ENCODE assay signal across 1 cellular context in the genomic region with DNA sequence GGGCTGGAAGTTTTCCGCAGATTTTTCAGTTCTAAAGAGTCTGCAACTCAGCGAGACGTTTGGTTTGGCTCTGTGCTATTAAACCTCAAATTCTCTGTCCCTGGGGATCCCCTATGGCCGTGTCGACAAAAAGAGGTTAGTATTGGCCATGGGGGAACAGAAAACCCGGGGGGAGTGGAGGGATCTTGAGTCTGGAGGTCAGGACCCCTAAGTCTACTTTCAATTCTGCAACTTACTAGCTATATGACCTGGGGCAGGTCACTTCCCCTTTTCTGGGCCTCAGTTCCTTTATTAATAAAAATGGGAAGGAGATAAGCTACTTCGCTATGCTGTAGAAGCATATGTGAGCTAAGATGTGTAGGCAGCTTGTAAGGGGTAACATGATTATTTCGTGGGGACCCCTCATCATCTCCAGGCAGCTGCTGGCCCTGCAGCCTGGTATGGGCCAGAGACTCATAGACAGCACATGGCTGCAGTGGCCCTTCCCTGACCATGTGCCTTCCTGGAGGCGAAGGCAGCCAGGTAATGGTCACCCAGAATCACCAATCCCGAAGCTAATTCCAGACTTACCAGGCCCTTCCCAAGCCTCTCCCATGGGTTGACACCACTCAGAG.
TF ChIP-seq lines count a peak whose summit lies in the region.

No MANE protein-coding gene starts in this region.

TF ChIP-seq in GM12878, 131 proteins besides CTCF, POLR2A, EP300 and RAD21 (continued from another document and continues in another):
- TF ChIP-seq, protein P1, sequence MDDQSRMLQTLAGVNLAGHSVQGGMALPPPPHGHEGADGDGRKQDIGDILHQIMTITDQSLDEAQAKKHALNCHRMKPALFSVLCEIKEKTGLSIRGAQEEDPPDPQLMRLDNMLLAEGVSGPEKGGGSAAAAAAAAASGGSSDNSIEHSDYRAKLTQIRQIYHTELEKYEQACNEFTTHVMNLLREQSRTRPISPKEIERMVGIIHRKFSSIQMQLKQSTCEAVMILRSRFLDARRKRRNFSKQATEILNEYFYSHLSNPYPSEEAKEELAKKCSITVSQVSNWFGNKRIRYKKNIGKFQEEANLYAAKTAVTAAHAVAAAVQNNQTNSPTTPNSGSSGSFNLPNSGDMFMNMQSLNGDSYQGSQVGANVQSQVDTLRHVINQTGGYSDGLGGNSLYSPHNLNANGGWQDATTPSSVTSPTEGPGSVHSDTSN (IDR thresholded peaks at IDR 0.05; ENCODE audit: insufficient replicate concordance, low read depth, low read length) = peak; percentile 6
- TF ChIP-seq, protein P2, sequence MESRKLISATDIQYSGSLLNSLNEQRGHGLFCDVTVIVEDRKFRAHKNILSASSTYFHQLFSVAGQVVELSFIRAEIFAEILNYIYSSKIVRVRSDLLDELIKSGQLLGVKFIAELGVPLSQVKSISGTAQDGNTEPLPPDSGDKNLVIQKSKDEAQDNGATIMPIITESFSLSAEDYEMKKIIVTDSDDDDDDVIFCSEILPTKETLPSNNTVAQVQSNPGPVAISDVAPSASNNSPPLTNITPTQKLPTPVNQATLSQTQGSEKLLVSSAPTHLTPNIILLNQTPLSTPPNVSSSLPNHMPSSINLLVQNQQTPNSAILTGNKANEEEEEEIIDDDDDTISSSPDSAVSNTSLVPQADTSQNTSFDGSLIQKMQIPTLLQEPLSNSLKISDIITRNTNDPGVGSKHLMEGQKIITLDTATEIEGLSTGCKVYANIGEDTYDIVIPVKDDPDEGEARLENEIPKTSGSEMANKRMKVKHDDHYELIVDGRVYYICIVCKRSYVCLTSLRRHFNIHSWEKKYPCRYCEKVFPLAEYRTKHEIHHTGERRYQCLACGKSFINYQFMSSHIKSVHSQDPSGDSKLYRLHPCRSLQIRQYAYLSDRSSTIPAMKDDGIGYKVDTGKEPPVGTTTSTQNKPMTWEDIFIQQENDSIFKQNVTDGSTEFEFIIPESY (IDR thresholded peaks at IDR 0.05) = no peak
- TF ChIP-seq BMI1 (IDR thresholded peaks at IDR 0.05; ENCODE audit: borderline replicate concordance) (peak; percentile 73), ATF3 (IDR thresholded peaks at IDR 0.05; ENCODE audit: borderline replicate concordance, extremely low read depth, low read depth, low read length) (no peak), ZNF207 (IDR thresholded peaks at IDR 0.05; ENCODE audit: borderline replicate concordance) (no peak; the same call in 1 of the 2 replicates), NBN (IDR thresholded peaks at IDR 0.05) (0 out of 2 replicates have a peak, but pooled peaks have one; percentile 76), PAX8 (IDR thresholded peaks at IDR 0.05) (no peak), E2F8 (IDR thresholded peaks at IDR 0.05; ENCODE audit: low read depth, partially characterized antibody) (no peak), TAF1 (IDR thresholded peaks at IDR 0.05; ENCODE audit: borderline replicate concordance, low read depth, low read length) (peak; percentile 37; the same call in 1 of the 2 replicates), KLF5 (IDR thresholded peaks at IDR 0.05; ENCODE audit: partially characterized antibody) (peak; percentile 64), CHD1 (IDR thresholded peaks at IDR 0.05; ENCODE audit: low read depth, low read length) (no peak), RBBP5 (conservative IDR thresholded peaks at IDR 0.05) (no peak), ZNF24 (IDR thresholded peaks at IDR 0.05) (peak; percentile 63; the same call in 1 of the 2 replicates), DPF2 (IDR thresholded peaks at IDR 0.05) (peak; percentile 98), NR2C1 (IDR thresholded peaks at IDR 0.05) (peak; percentile 78), SMC3 (IDR thresholded peaks at IDR 0.05; ENCODE audit: borderline replicate concordance, low read length) (no peak; the same call in 1 of the 2 replicates), SMAD1 (IDR thresholded peaks at IDR 0.05; ENCODE audit: low read depth, partially characterized antibody) (peak; percentile 37), ESRRA (IDR thresholded peaks at IDR 0.05; ENCODE audit: low read length) (peak; percentile 78; the same call in 1 of the 2 replicates), NR2F1 (conservative IDR thresholded peaks at IDR 0.05) (peak; percentile 100), EED (IDR thresholded peaks at IDR 0.05; ENCODE audit: low read depth) (peak; percentile 95), SUPT20H (IDR thresholded peaks at IDR 0.05; ENCODE audit: borderline replicate concordance, control insufficient read depth, low read depth, low read length) (no peak), BRCA1 (IDR thresholded peaks at IDR 0.05; ENCODE audit: low read depth, low read length) (no peak), SMAD5 (IDR thresholded peaks at IDR 0.05; ENCODE audit: low read depth) (no peak; the same call in 1 of the 2 replicates), SIN3A (IDR thresholded peaks at IDR 0.05; ENCODE audit: low read depth, low read length) (no peak), SP1 (IDR thresholded peaks at IDR 0.05; ENCODE audit: low read depth, low read length) (peak; percentile 90), CHD4 (IDR thresholded peaks at IDR 0.05) (no peak), JUND (IDR thresholded peaks at IDR 0.05; ENCODE audit: low read depth, low read length) (peak; percentile 54; the same call in 1 of the 2 replicates), ZNF384 (IDR thresholded peaks at IDR 0.05; ENCODE audit: borderline replicate concordance, low read depth, low read length) (no peak), SIX5 (IDR thresholded peaks at IDR 0.05; ENCODE audit: low read depth, low read length, severe bottlenecking) (no peak), BHLHE40 (IDR thresholded peaks at IDR 0.05; ENCODE audit: borderline replicate concordance in 1 of 2, low read depth in 2 of 2, low read length in 1 of 2) (peak; percentile 77 to 78)
- TF ChIP-seq, protein P3, sequence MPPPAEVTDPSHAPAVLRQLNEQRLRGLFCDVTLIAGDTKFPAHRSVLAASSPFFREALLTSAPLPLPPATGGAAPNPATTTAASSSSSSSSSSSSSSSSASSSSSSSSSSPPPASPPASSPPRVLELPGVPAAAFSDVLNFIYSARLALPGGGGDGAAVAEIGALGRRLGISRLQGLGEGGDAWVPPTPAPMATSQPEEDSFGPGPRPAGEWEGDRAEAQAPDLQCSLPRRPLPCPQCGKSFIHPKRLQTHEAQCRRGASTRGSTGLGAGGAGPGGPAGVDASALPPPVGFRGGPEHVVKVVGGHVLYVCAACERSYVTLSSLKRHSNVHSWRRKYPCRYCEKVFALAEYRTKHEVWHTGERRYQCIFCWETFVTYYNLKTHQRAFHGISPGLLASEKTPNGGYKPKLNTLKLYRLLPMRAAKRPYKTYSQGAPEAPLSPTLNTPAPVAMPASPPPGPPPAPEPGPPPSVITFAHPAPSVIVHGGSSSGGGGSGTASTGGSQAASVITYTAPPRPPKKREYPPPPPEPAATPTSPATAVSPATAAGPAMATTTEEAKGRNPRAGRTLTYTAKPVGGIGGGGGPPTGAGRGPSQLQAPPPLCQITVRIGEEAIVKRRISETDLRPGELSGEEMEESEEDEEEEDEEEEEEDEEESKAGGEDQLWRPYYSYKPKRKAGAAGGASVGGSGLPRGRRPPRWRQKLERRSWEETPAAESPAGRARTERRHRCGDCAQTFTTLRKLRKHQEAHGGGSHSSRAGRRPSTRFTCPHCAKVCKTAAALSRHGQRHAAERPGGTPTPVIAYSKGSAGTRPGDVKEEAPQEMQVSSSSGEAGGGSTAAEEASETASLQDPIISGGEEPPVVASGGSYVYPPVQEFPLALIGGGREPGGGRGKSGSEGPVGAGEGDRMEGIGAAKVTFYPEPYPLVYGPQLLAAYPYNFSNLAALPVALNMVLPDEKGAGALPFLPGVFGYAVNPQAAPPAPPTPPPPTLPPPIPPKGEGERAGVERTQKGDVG (CRISPR knock-in tag; IDR thresholded peaks at IDR 0.05) = no peak
- TF ChIP-seq, protein P4, sequence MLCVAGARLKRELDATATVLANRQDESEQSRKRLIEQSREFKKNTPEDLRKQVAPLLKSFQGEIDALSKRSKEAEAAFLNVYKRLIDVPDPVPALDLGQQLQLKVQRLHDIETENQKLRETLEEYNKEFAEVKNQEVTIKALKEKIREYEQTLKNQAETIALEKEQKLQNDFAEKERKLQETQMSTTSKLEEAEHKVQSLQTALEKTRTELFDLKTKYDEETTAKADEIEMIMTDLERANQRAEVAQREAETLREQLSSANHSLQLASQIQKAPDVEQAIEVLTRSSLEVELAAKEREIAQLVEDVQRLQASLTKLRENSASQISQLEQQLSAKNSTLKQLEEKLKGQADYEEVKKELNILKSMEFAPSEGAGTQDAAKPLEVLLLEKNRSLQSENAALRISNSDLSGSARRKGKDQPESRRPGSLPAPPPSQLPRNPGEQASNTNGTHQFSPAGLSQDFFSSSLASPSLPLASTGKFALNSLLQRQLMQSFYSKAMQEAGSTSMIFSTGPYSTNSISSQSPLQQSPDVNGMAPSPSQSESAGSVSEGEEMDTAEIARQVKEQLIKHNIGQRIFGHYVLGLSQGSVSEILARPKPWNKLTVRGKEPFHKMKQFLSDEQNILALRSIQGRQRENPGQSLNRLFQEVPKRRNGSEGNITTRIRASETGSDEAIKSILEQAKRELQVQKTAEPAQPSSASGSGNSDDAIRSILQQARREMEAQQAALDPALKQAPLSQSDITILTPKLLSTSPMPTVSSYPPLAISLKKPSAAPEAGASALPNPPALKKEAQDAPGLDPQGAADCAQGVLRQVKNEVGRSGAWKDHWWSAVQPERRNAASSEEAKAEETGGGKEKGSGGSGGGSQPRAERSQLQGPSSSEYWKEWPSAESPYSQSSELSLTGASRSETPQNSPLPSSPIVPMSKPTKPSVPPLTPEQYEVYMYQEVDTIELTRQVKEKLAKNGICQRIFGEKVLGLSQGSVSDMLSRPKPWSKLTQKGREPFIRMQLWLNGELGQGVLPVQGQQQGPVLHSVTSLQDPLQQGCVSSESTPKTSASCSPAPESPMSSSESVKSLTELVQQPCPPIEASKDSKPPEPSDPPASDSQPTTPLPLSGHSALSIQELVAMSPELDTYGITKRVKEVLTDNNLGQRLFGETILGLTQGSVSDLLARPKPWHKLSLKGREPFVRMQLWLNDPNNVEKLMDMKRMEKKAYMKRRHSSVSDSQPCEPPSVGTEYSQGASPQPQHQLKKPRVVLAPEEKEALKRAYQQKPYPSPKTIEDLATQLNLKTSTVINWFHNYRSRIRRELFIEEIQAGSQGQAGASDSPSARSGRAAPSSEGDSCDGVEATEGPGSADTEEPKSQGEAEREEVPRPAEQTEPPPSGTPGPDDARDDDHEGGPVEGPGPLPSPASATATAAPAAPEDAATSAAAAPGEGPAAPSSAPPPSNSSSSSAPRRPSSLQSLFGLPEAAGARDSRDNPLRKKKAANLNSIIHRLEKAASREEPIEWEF (IDR thresholded peaks at IDR 0.05; ENCODE audit: insufficient replicate concordance, low read depth, low read length) = no peak
- TF ChIP-seq, protein P5, sequence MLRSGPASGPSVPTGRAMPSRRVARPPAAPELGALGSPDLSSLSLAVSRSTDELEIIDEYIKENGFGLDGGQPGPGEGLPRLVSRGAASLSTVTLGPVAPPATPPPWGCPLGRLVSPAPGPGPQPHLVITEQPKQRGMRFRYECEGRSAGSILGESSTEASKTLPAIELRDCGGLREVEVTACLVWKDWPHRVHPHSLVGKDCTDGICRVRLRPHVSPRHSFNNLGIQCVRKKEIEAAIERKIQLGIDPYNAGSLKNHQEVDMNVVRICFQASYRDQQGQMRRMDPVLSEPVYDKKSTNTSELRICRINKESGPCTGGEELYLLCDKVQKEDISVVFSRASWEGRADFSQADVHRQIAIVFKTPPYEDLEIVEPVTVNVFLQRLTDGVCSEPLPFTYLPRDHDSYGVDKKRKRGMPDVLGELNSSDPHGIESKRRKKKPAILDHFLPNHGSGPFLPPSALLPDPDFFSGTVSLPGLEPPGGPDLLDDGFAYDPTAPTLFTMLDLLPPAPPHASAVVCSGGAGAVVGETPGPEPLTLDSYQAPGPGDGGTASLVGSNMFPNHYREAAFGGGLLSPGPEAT (IDR thresholded peaks at IDR 0.05; ENCODE audit: low read depth) = peak; percentile 97
- TF ChIP-seq, protein P6, sequence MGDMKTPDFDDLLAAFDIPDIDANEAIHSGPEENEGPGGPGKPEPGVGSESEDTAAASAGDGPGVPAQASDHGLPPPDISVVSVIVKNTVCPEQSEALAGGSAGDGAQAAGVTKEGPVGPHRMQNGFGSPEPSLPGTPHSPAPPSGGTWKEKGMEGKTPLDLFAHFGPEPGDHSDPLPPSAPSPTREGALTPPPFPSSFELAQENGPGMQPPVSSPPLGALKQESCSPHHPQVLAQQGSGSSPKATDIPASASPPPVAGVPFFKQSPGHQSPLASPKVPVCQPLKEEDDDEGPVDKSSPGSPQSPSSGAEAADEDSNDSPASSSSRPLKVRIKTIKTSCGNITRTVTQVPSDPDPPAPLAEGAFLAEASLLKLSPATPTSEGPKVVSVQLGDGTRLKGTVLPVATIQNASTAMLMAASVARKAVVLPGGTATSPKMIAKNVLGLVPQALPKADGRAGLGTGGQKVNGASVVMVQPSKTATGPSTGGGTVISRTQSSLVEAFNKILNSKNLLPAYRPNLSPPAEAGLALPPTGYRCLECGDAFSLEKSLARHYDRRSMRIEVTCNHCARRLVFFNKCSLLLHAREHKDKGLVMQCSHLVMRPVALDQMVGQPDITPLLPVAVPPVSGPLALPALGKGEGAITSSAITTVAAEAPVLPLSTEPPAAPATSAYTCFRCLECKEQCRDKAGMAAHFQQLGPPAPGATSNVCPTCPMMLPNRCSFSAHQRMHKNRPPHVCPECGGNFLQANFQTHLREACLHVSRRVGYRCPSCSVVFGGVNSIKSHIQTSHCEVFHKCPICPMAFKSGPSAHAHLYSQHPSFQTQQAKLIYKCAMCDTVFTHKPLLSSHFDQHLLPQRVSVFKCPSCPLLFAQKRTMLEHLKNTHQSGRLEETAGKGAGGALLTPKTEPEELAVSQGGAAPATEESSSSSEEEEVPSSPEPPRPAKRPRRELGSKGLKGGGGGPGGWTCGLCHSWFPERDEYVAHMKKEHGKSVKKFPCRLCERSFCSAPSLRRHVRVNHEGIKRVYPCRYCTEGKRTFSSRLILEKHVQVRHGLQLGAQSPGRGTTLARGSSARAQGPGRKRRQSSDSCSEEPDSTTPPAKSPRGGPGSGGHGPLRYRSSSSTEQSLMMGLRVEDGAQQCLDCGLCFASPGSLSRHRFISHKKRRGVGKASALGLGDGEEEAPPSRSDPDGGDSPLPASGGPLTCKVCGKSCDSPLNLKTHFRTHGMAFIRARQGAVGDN (IDR thresholded peaks at IDR 0.05) = peak; percentile 93
